20 cellular contexts compared by ENCODE assay signal in genomic region chr1:16015960-16016901, GRCh38. TPM values are rescaled to one million over a fixed set of nuclear protein-coding genes. Genes with fewer than 3 reads are reported as not detected.
DNase-seq lines count a peak whose midpoint lies in the region; ATAC-seq, FAIRE-seq and TF ChIP-seq lines count a peak whose summit lies in the region.
"Had no signal": no experiment of that assay in that cellular context is flagged by ENCODE, and none has a peak within 500 bp of the region (broad histone marks: within the 10 kb centered on the region; RNA-seq: fewer than 3 reads in every experiment).

No MANE protein-coding gene starts in this region.

- H2BK20ac ChIP-seq in H1 (ENCODE audit: low read length): no peak overlapping the region

- no peaks in the 10 kb centered on the region for H3K9me3 ChIP-seq in H1 (ENCODE audit: insufficient read depth in 2 of 2, low read depth in 1 of 2, low read length in 1 of 2)
- H3K9me3 ChIP-seq in thyroid gland: no peaks in the 10 kb centered on the region
- no peaks in the 10 kb centered on the region for H3K9me3 ChIP-seq in upper lobe of right lung

- H3K36me3 ChIP-seq in H1 (ENCODE audit: control insufficient read depth in 2 of 4, insufficient read depth in 4 of 4, low read length in 3 of 4) (no peaks in the 10 kb centered on the region), thyroid gland (no peaks in the 10 kb centered on the region), upper lobe of right lung (no peaks in the 10 kb centered on the region)

- H3K4me2 ChIP-seq in H1 (ENCODE audit: insufficient read depth in 1 of 2, low read depth in 2 of 2, low read length in 2 of 2): no peak overlapping the region

- H3K56ac ChIP-seq in H1 (replicated peaks; ENCODE audit: insufficient read length, low read depth, low read length): no peak overlapping the region

- no peak overlapping the region for H3K4ac ChIP-seq in H1 (replicated peaks; ENCODE audit: insufficient read length, low read depth, low read length)

- H2AK5ac ChIP-seq in H1 (ENCODE audit: low read depth, low read length): no peak overlapping the region

- H3K23ac ChIP-seq in H1 (ENCODE audit: insufficient read length): no peak overlapping the region

- no peak overlapping the region for H3K27ac ChIP-seq in H1 (ENCODE audit: low read depth, low read length)
- H3K27ac ChIP-seq in thyroid gland: peak overlapping the region in 2 of 3 donors; percentile 67 to 96
- no peak overlapping the region for H3K27ac ChIP-seq in upper lobe of right lung

- H3K18ac ChIP-seq in H1 (ENCODE audit: extremely low read depth, low read length): no peak overlapping the region

- ATAC-seq in GM21825 (IDR thresholded peaks at IDR 0.05; ENCODE audit: unreplicated experiment) (no peak), HG02588 (IDR thresholded peaks at IDR 0.05; ENCODE audit: unreplicated experiment) (no peak), HG03469 (IDR thresholded peaks at IDR 0.05; ENCODE audit: unreplicated experiment) (no peak), upper lobe of right lung (no peak)
- ATAC-seq: stimulated activated naive CD8-positive, alpha-beta T cell treated with anti-CD3 and anti-CD28 coated beads, Interleukin-15, Interleukin-2, amounts not matched to agents 100 U/mL and 50 U/mL, for 24 hours had no signal

- POLR2A ChIA-PET in H1 (lab: Charles Lee; ENCODE audit: partially characterized antibody): interaction anchor here (0.6 to 1.3 kb wide), 4 partner anchors 9 to 249 kb away, joined by 3 to 5 read pairs (median 3); no protein-coding TSS in a partner anchor

- no peak for TF ChIP-seq POLR2A in H1 (IDR thresholded peaks at IDR 0.05; ENCODE audit: control extremely low read depth in 1 of 2, low read depth in 2 of 2, low read length in 2 of 2)
- TF ChIP-seq POLR2A in thyroid gland (IDR thresholded peaks at IDR 0.05): no peak

- peaks cover 0 to 2% (median 0%) of the 10 kb centered on the region in 4 experiments; a peak in 1 of 7 replicates for H3K27me3 ChIP-seq in H1 (replicated peaks in 1 of 4; ENCODE audit: control insufficient read depth in 3 of 4, extremely low read depth in 1 of 4, insufficient read depth in 3 of 4, low read length in 3 of 4)
- H3K27me3 ChIP-seq in thyroid gland: no peaks in the 10 kb centered on the region
- no peaks in the 10 kb centered on the region for H3K27me3 ChIP-seq in upper lobe of right lung

- CTCF ChIA-PET in H1 (lab: Charles Lee; ENCODE audit: partially characterized antibody): interaction anchor here (0.9 to 6.6 kb wide), 8 partner anchors 9 to 92 kb away, joined by 3 to 41 read pairs (median 3); no protein-coding TSS in a partner anchor

- H2BK5ac ChIP-seq in H1 (ENCODE audit: low read depth, low read length): peak overlapping the region; percentile 16; the same call in 1 of the 2 replicates

- DNase-seq in LHCN-M2 (ENCODE audit: low read depth) (peak; percentile 59), H1 (ENCODE audit: low read depth in 1 of 2, low spot score in 2 of 2) (no peak), myocyte (ENCODE audit: low read depth) (peak; percentile 67), thyroid gland (peak; percentile 26 to 35), upper lobe of right lung (no peak)
- DNase-seq: activated naive CD4-positive, alpha-beta T cell treated with anti-CD3 and anti-CD28 coated beads, Interleukin-2, amount 50 U/mL, for 16 hours; central memory CD4-positive, alpha-beta T cell; erythroblast; midbrain; NCI-H1694 treated with DMSO at 0.1 percent for 48 hours; NCI-H774; SIG-M5; stimulated activated CD4-positive, alpha-beta T cell treated with anti-CD3 and anti-CD28 coated beads, Interleukin-4, amount 100 ng/mL, for 4 hours; stimulated activated naive CD8-positive, alpha-beta T cell treated with anti-CD3 and anti-CD28 coated beads, Interleukin-15, Interleukin-2, amounts not matched to agents 100 U/mL and 50 U/mL, for 24 hours had no signal

- no peak for TF ChIP-seq EP300 in H1 (IDR thresholded peaks at IDR 0.05; ENCODE audit: borderline replicate concordance in 1 of 2, low read depth in 2 of 2, low read length in 2 of 2)

- H4K20me1 ChIP-seq in H1 (replicated peaks in 1 of 2; ENCODE audit: control insufficient read depth in 1 of 2, insufficient read depth in 2 of 2, low read length in 2 of 2): no peaks in the 10 kb centered on the region

- no peak for TF ChIP-seq CTCF in H1 (IDR thresholded peaks at IDR 0.05; ENCODE audit: control extremely low read depth in 1 of 3, insufficient read depth in 1 of 3, low read depth in 1 of 3, low read length in 3 of 3)
- TF ChIP-seq CTCF in thyroid gland (IDR thresholded peaks at IDR 0.05): no peak
- no peak for TF ChIP-seq CTCF in upper lobe of right lung (IDR thresholded peaks at IDR 0.05)

- intact Hi-C loops in thyroid gland (cut with DNase I): no loop called here
- intact Hi-C loops in upper lobe of right lung (cut with DNase I): no loop called here

- no peak for FAIRE-seq in H1 (lab: Jason Lieb, UNC)
- FAIRE-seq: TTC549 had no signal

- H2BK120ac ChIP-seq in H1 (replicated peaks; ENCODE audit: low read depth, low read length): no peak overlapping the region

- H3K4me3 ChIP-seq in H1 (ENCODE audit: extremely low read depth in 1 of 4, insufficient read depth in 2 of 4, low read depth in 3 of 4, low read length in 4 of 4): no peak overlapping the region
- no peak overlapping the region for H3K4me3 ChIP-seq in thyroid gland (replicated peaks in 1 of 3)
- no peak overlapping the region for H3K4me3 ChIP-seq in upper lobe of right lung

- no peak overlapping the region for H4K91ac ChIP-seq in H1 (replicated peaks; ENCODE audit: insufficient read length, low read length)

- H2BK15ac ChIP-seq in H1 (ENCODE audit: low read length): peak overlapping the region; percentile 81; the same call in 1 of the 2 replicates

- no peaks in the 10 kb centered on the region for H3K79me2 ChIP-seq in H1 (ENCODE audit: control insufficient read depth in 1 of 2, insufficient read depth in 2 of 2, low read length in 2 of 2)

- no peak overlapping the region for H4K5ac ChIP-seq in H1 (ENCODE audit: insufficient read length, low read depth, low read length)

- H3K14ac ChIP-seq in H1 (ENCODE audit: insufficient read length): no peak overlapping the region

- H4K8ac ChIP-seq in H1 (ENCODE audit: extremely low read depth, insufficient read depth, low read length): peak overlapping the region; percentile 26; the same call in 1 of the 2 replicates

- no peak for TF ChIP-seq RAD21 in H1 (IDR thresholded peaks at IDR 0.05 in 1 of 2, conservative IDR thresholded peaks at IDR 0.05 in 1 of 2; ENCODE audit: low read depth in 2 of 2, low read length in 2 of 2)

- H3K23me2 ChIP-seq in H1 (ENCODE audit: low read depth, low read length): no peaks in the 10 kb centered on the region; the same call in 1 of the 2 replicates

- no peaks in the 10 kb centered on the region for H3K79me1 ChIP-seq in H1 (ENCODE audit: low read depth, low read length)

- WGBS in H1 (ENCODE audit: extremely low coverage in 1 of 2, insufficient coverage in 1 of 2, insufficient read length in 1 of 2, insufficient replicate concordance in 2 of 2, low coverage in 1 of 2, low lambda C conversion rate in 2 of 2, missing lambda C conversion rate in 1 of 2), 2 experiments: 88% methylated on average over 22 of the region's 23 CpGs; no CpG with 5 or more reads in 1 of the 2 experiments
- WGBS in thyroid gland, 2 donors: 71 to 82% methylated on average over 11 to 20 of the region's 23 CpGs

- H3K9ac ChIP-seq in H1 (replicated peaks in 1 of 4; ENCODE audit: extremely low read depth in 1 of 4, low read depth in 3 of 4, low read length in 3 of 4): no peak overlapping the region

- H2AFZ ChIP-seq in H1 (ENCODE audit: low read length): no peak overlapping the region

- H3K4me1 ChIP-seq in H1 (replicated peaks in 1 of 4; ENCODE audit: control insufficient read depth in 3 of 4, insufficient read depth in 4 of 4, low read length in 3 of 4) (peaks cover 5 to 37% (median 22%) of the 10 kb centered on the region in 4 experiments), thyroid gland (peaks cover 63 to 69% of the 10 kb centered on the region in 2 donors), upper lobe of right lung (peaks cover 32% of the 10 kb centered on the region)

- peak overlapping the region; percentile 68; the same call in 1 of the 2 replicates for H2BK12ac ChIP-seq in H1 (ENCODE audit: low read depth, low read length)

RNA-seq across cellular contexts. Expression of gene HSPB7, which starts 1.6 kb away (rescaled TPM):
- total RNA-seq in LHCN-M2 (2014; rRNA removed) (3.2 and 3.3 TPM in 2 replicates), myocyte (38.7 and 94.0 TPM in 2 replicates), thyroid gland (1 to 10 TPM in 3 of 4 donors, under 1 TPM in 1; 0.81 to 9.0 (median 2.9) TPM), upper lobe of right lung (10.7 TPM)
- polyA plus RNA-seq in LHCN-M2 (2012): 63.5 TPM
- not detected in 2 replicates for total RNA-seq in H1 (2021; fragmentation: NEBNext Ultra II Directional; extraction: Animal tissue kit (Norgen Biotek cat#: 25700))
- 0.19 TPM in 1 of 2 replicates, not detected in the other for polyA plus RNA-seq in H1 (2011; rRNA removed)
- 0.14 TPM for polyA plus RNA-seq in H1 (2011; cell fraction: cytosol; rRNA removed)
- 0.54 TPM for polyA plus RNA-seq in H1 (2011; cell fraction: nucleus; rRNA removed)
- 0.13 to 0.64 TPM (median 0.33 TPM) in 4 replicates for polyA plus RNA-seq in H1 (2012, experiment 1 of 2)
- polyA plus RNA-seq in H1 (2012, experiment 2 of 2): not detected
- polyA plus RNA-seq in H1 (2013, experiment 1 of 2): 0.04 TPM
- 0.02 TPM for polyA plus RNA-seq in H1 (2013, experiment 2 of 2)
- polyA minus RNA-seq in H1 (2011; rRNA and poly(A)+ RNA removed): not detected in 2 replicates
- polyA minus RNA-seq in H1 (2011; cell fraction: cytosol; rRNA and poly(A)+ RNA removed): not detected
- polyA minus RNA-seq in H1 (2011; cell fraction: nucleus; rRNA and poly(A)+ RNA removed): 0.20 TPM
- 95.5 TPM for polyA plus RNA-seq in myocyte (2012)
- total RNA-seq: CD4-positive, alpha-beta memory T cell had no signal
- polyA plus RNA-seq: CD4-positive, alpha-beta memory T cell; IgD-negative memory B cell had no signal

RNA-seq across cellular contexts. Expression of gene CLCNKA, which starts 5.6 kb away (rescaled TPM):
- not detected in 2 replicates for total RNA-seq in LHCN-M2 (2014; rRNA removed)
- polyA plus RNA-seq in LHCN-M2 (2012): 0.04 TPM
- total RNA-seq in H1 (2021; fragmentation: NEBNext Ultra II Directional; extraction: Animal tissue kit (Norgen Biotek cat#: 25700)): 0.95 and 1.3 TPM in 2 replicates
- 2.0 and 3.9 TPM in 2 replicates for polyA plus RNA-seq in H1 (2011; rRNA removed)
- polyA plus RNA-seq in H1 (2011; cell fraction: cytosol; rRNA removed): 2.8 TPM
- 22.4 TPM for polyA plus RNA-seq in H1 (2011; cell fraction: nucleus; rRNA removed)
- 0.77 to 2.4 TPM (median 0.99 TPM) in 4 replicates for polyA plus RNA-seq in H1 (2012, experiment 1 of 2)
- 0.42 TPM for polyA plus RNA-seq in H1 (2012, experiment 2 of 2)
- polyA plus RNA-seq in H1 (2013, experiment 1 of 2): 1.6 TPM
- 1.5 TPM for polyA plus RNA-seq in H1 (2013, experiment 2 of 2)
- 0.80 and 1.0 TPM in 2 replicates for polyA minus RNA-seq in H1 (2011; rRNA and poly(A)+ RNA removed)
- not detected for polyA minus RNA-seq in H1 (2011; cell fraction: cytosol; rRNA and poly(A)+ RNA removed)
- polyA minus RNA-seq in H1 (2011; cell fraction: nucleus; rRNA and poly(A)+ RNA removed): 2.7 TPM
- total RNA-seq in myocyte: 0.05 TPM in 1 of 2 replicates, not detected in the other
- 0.06 TPM for polyA plus RNA-seq in myocyte (2012)
- total RNA-seq in thyroid gland: 10 to 100 TPM in 2 of 4 donors, 1 to 10 TPM in 2; 3.9 to 27.1 (median 16.1) TPM
- total RNA-seq in upper lobe of right lung: not detected
- total RNA-seq: CD4-positive, alpha-beta memory T cell had no signal
- polyA plus RNA-seq: CD4-positive, alpha-beta memory T cell; IgD-negative memory B cell had no signal

RNA-seq across cellular contexts. Expression of gene SRARP, which starts 12.2 kb away (rescaled TPM):
- total RNA-seq in LHCN-M2 (2014; rRNA removed) (not detected in 2 replicates), myocyte (not detected in 2 replicates), thyroid gland (under 1 TPM in 2 of 4 donors, not detected in 2; 0.11 to 0.63 TPM), upper lobe of right lung (not detected)
- not detected for polyA plus RNA-seq in LHCN-M2 (2012)
- total RNA-seq in H1 (2021; fragmentation: NEBNext Ultra II Directional; extraction: Animal tissue kit (Norgen Biotek cat#: 25700)): not detected in 2 replicates
- not detected in 2 replicates for polyA plus RNA-seq in H1 (2011; rRNA removed)
- polyA plus RNA-seq in H1 (2011; cell fraction: cytosol; rRNA removed): not detected
- polyA plus RNA-seq in H1 (2011; cell fraction: nucleus; rRNA removed): not detected
- polyA plus RNA-seq in H1 (2012, experiment 1 of 2): not detected in 4 replicates
- polyA plus RNA-seq in H1 (2012, experiment 2 of 2): not detected
- polyA plus RNA-seq in H1 (2013, experiment 1 of 2): not detected
- polyA plus RNA-seq in H1 (2013, experiment 2 of 2): 0.02 TPM
- polyA minus RNA-seq in H1 (2011; rRNA and poly(A)+ RNA removed): not detected in 2 replicates
- not detected for polyA minus RNA-seq in H1 (2011; cell fraction: cytosol; rRNA and poly(A)+ RNA removed)
- polyA minus RNA-seq in H1 (2011; cell fraction: nucleus; rRNA and poly(A)+ RNA removed): not detected
- polyA plus RNA-seq in myocyte (2012): not detected
- total RNA-seq: CD4-positive, alpha-beta memory T cell had no signal
- polyA plus RNA-seq: CD4-positive, alpha-beta memory T cell; IgD-negative memory B cell had no signal

RNA-seq across cellular contexts. Expression of gene CLCNKB, which starts 27.4 kb away (rescaled TPM):
- total RNA-seq in LHCN-M2 (2014; rRNA removed): not detected in 2 replicates
- polyA plus RNA-seq in LHCN-M2 (2012): 0.26 TPM
- 1.2 and 1.4 TPM in 2 replicates for total RNA-seq in H1 (2021; fragmentation: NEBNext Ultra II Directional; extraction: Animal tissue kit (Norgen Biotek cat#: 25700))
- 3.5 and 5.7 TPM in 2 replicates for polyA plus RNA-seq in H1 (2011; rRNA removed)
- polyA plus RNA-seq in H1 (2011; cell fraction: cytosol; rRNA removed): 4.0 TPM
- 14.0 TPM for polyA plus RNA-seq in H1 (2011; cell fraction: nucleus; rRNA removed)
- 1.8 to 3.3 TPM (median 2.4 TPM) in 4 replicates for polyA plus RNA-seq in H1 (2012, experiment 1 of 2)
- 1.6 TPM for polyA plus RNA-seq in H1 (2012, experiment 2 of 2)
- 2.6 TPM for polyA plus RNA-seq in H1 (2013, experiment 1 of 2)
- 2.0 TPM for polyA plus RNA-seq in H1 (2013, experiment 2 of 2)
- polyA minus RNA-seq in H1 (2011; rRNA and poly(A)+ RNA removed): 1.4 and 3.3 TPM in 2 replicates
- polyA minus RNA-seq in H1 (2011; cell fraction: cytosol; rRNA and poly(A)+ RNA removed): 1.8 TPM
- 2.1 TPM for polyA minus RNA-seq in H1 (2011; cell fraction: nucleus; rRNA and poly(A)+ RNA removed)
- not detected in 2 replicates for total RNA-seq in myocyte
- 0.18 TPM for polyA plus RNA-seq in myocyte (2012)
- total RNA-seq in thyroid gland: 10 to 100 TPM in 3 of 4 donors, 1 to 10 TPM in 1; 7.1 to 42.2 (median 15.4) TPM
- 0.35 TPM for total RNA-seq in upper lobe of right lung
- total RNA-seq: CD4-positive, alpha-beta memory T cell had no signal
- polyA plus RNA-seq: CD4-positive, alpha-beta memory T cell; IgD-negative memory B cell had no signal

RNA-seq across cellular contexts. Expression of gene ZBTB17, which starts 40.3 kb away (rescaled TPM):
- total RNA-seq in LHCN-M2 (2014; rRNA removed) (37.0 and 44.4 TPM in 2 replicates), myocyte (32.9 and 47.1 TPM in 2 replicates), thyroid gland (10 to 100 TPM; 31.4 to 52.1 (median 36.1) TPM), upper lobe of right lung (42.3 TPM)
- polyA plus RNA-seq in LHCN-M2 (2012): 26.2 TPM
- total RNA-seq in H1 (2021; fragmentation: NEBNext Ultra II Directional; extraction: Animal tissue kit (Norgen Biotek cat#: 25700)): 24.3 and 24.7 TPM in 2 replicates
- 36.2 and 58.6 TPM in 2 replicates for polyA plus RNA-seq in H1 (2011; rRNA removed)
- polyA plus RNA-seq in H1 (2011; cell fraction: cytosol; rRNA removed): 44.4 TPM
- 137 TPM for polyA plus RNA-seq in H1 (2011; cell fraction: nucleus; rRNA removed)
- polyA plus RNA-seq in H1 (2012, experiment 1 of 2): 14.4 to 31.6 TPM (median 26.8 TPM) in 4 replicates
- polyA plus RNA-seq in H1 (2012, experiment 2 of 2): 25.5 TPM
- 17.0 TPM for polyA plus RNA-seq in H1 (2013, experiment 1 of 2)
- polyA plus RNA-seq in H1 (2013, experiment 2 of 2): 16.2 TPM
- polyA minus RNA-seq in H1 (2011; rRNA and poly(A)+ RNA removed): 27.1 and 35.6 TPM in 2 replicates
- polyA minus RNA-seq in H1 (2011; cell fraction: cytosol; rRNA and poly(A)+ RNA removed): 20.1 TPM
- polyA minus RNA-seq in H1 (2011; cell fraction: nucleus; rRNA and poly(A)+ RNA removed): 32.4 TPM
- polyA plus RNA-seq in myocyte (2012): 34.2 TPM

Comparison
In these comparisons a context has a peak if more than half of its experiments do, and no peak if none do; other contexts are left out.
1. DNase-seq: peak in LHCN-M2 (single experiment), myocyte (single experiment) and thyroid gland (2 of 2); none in H1 (0 of 2) and upper lobe of right lung (single experiment).
2. H3K27ac ChIP-seq: peak in thyroid gland (2 of 3); none in H1 (single experiment) and upper lobe of right lung (single experiment).